ENCODE assay signal across 16 cellular contexts in the genomic region with DNA sequence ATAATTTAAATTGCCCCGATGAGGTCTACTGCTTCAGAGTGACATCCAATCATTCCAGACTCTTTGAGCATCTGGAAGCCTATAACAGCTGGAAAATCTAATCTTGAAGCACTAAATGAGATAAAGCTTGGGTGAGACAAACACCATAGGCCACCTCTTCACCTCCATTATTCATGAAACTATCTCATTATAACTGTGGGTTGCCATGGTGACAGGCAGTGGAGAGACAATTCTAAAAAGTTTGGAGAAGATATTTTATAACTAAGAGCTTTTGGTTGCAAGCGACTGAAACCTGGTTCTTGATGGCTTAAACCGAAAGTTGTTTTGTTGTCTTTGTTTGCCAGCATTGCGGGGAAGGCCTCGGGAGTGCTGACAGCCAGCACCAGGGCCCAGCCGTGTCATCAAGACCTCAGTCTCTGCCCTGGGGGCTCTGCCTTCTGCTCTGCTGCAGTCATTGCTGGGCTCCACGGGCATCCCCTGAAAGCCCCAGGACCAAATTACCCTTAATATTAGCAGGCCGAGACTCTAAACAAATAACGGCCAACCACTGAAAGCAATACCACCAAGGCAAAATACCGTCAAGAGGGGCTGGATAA.
DNase-seq lines count a peak whose midpoint lies in the region; ATAC-seq and TF ChIP-seq lines count a peak whose summit lies in the region.
"Had no signal": no experiment of that assay in that cellular context is flagged by ENCODE, and none has a peak within 500 bp of the region (broad histone marks: within the 10 kb centered on the region; RNA-seq: fewer than 3 reads in every experiment).

No MANE protein-coding gene starts in this region.

- no peak overlapping the region for H3K4me3 ChIP-seq in body of pancreas
- H3K4me3 ChIP-seq: Peyer's patch had no signal

- H3K4me1 ChIP-seq in body of pancreas, result peaks cover 5% of the 10 kb centered on the region
- H3K4me1 ChIP-seq: Peyer's patch had no signal

- no peaks in the 10 kb centered on the region for H3K36me3 ChIP-seq in body of pancreas (replicated peaks in 1 of 2; ENCODE audit: insufficient read depth in 1 of 2, low read depth in 2 of 2)
- H3K36me3 ChIP-seq: Peyer's patch had no signal

- TF ChIP-seq CTCF in body of pancreas (IDR thresholded peaks at IDR 0.05), result no peak

- H3K27ac ChIP-seq in body of pancreas, result no peak overlapping the region
- H3K27ac ChIP-seq: Peyer's patch had no signal

- H3K27me3 ChIP-seq in body of pancreas, result no peaks in the 10 kb centered on the region
- H3K27me3 ChIP-seq: Peyer's patch had no signal

- H3K9me3 ChIP-seq in body of pancreas, result no peaks in the 10 kb centered on the region
- H3K9me3 ChIP-seq: Peyer's patch had no signal

- no peak for TF ChIP-seq POLR2A in body of pancreas (IDR thresholded peaks at IDR 0.05)

- peak; percentile 50 for DNase-seq in ELF-1 (ENCODE audit: low read depth, low spot score)
- DNase-seq in SK-N-DZ (ENCODE audit: low spot score), result peak; percentile 57
- DNase-seq in islet precursor cell, result peak; percentile 51
- DNase-seq in putamen (ENCODE audit: low spot score), result peak; percentile 46
- no peak for DNase-seq in body of pancreas
- no peak for DNase-seq in NCI-H2107 treated with DMSO at 0.1 percent for 48 hours (lab: John Stamatoyannopoulos, UW; ENCODE audit: unreplicated experiment)
- DNase-seq: CD4-positive, CD25-positive, alpha-beta regulatory T cell; DMS79; Kasumi-1; NCI-H1048; NCI-H1417 treated with DMSO at 0.1 percent for 48 hours; NCI-H187; NCI-H2107; NCI-H748 treated with DMSO at 0.1 percent for 48 hours had no signal

- 67 to 69% methylated on average over 10 of the region's 10 CpGs for WGBS in body of pancreas, 2 donors

- intact Hi-C loops in body of pancreas (cut with DNase I), result no loop called here

- ATAC-seq in body of pancreas (no peak), HG03045 (IDR thresholded peaks at IDR 0.05; ENCODE audit: unreplicated experiment) (no peak)

Comparison
In these comparisons a context has a peak if more than half of its experiments do, and no peak if none do; other contexts are left out.
1. DNase-seq: peak in ELF-1 (single experiment), SK-N-DZ (single experiment), islet precursor cell (single experiment) and putamen (single experiment); none in body of pancreas (0 of 4) and NCI-H2107 treated with DMSO at 0.1 percent for 48 hours (single experiment).